Comparison of ENCODE assay signal across 7 cellular contexts in the genomic region with DNA sequence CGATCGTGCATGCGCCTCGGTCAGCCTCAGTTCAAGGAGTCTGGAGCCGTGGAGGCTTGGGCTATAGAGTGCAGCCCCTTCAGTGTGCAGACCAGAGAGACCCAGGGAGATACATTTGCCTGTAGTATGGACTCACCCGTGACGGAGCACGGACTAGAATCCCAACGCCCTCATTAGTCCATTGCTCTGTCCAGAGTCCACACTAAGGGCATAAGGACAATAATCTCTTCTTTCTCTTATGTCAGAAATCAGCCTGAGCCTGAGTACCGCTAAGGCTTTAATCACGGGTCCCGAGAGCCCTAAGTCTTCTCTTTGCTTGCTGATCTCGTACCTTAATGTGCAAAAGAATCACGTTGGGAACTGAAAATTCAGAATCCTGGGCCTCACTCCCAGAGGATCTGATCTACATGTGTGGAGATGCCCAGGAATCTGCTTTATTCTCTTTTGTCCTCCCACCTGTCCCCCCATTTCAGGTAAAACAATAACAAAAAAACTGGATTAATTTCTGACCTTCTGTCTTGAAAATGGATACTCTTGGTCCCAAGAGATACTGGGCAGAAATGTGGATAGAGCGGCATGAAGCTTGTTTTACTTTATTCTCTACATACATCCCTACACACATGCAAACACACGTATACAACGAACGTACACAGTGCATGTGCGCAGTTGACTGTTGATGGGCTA. TPM values are rescaled to one million over a fixed set of nuclear protein-coding genes. Genes with fewer than 3 reads are reported as not detected.
A peak's percentile ranks its signal among the peaks of the same experiment; 100 is the strongest.
DNase-seq lines count a peak whose midpoint lies in the region; ATAC-seq and TF ChIP-seq lines count a peak whose summit lies in the region.

No MANE protein-coding gene starts in this region.

- H3K4me1 Mint-ChIP-seq in immature natural killer cell = peaks cover 16 to 17% of the 10 kb centered on the region in 2 donors

- TF ChIP-seq CTCF in GM12875 (IDR thresholded peaks at IDR 0.05; ENCODE audit: borderline replicate concordance, insufficient read depth, low read depth, low read length) = no peak
- no peak for TF ChIP-seq CTCF in astrocyte of the cerebellum (IDR thresholded peaks at IDR 0.05; ENCODE audit: low read depth, low read length, missing control alignments)
- TF ChIP-seq CTCF in spleen (IDR thresholded peaks at IDR 0.05 in 8 of 11, conservative IDR thresholded peaks at IDR 0.05 in 3 of 11) = no peak

- peak; percentile 37 for ATAC-seq in GM21619 (IDR thresholded peaks at IDR 0.05; ENCODE audit: unreplicated experiment)

- peak overlapping the region; percentile 14 to 90 (median 78) for H3K27ac Mint-ChIP-seq in immature natural killer cell

- peaks cover 0 to 15% (median 14%) of the 10 kb centered on the region in 6 donors for H3K36me3 ChIP-seq in spleen

- peak overlapping the region; percentile 73 to 96 (median 94) for H3K27ac ChIP-seq in spleen

- peaks cover 4 to 32% (median 19%) of the 10 kb centered on the region in 6 donors for H3K4me1 ChIP-seq in spleen

- intact Hi-C loops in spleen (cut with DNase I; ENCODE audit: low total_unique reads) = no loop called here

- H3K36me3 Mint-ChIP-seq in immature natural killer cell = no peaks in the 10 kb centered on the region

- H3K27me3 Mint-ChIP-seq in immature natural killer cell (ENCODE audit: low read depth in 3 of 3) = peaks cover 8 to 14% (median 9%) of the 10 kb centered on the region in 3 donors

- peak overlapping the region; percentile 83 to 94 (median 90) for H3K4me3 Mint-ChIP-seq in immature natural killer cell

- 24 to 34% (median 26%) methylated on average over 14 to 19 of the region's 19 CpGs for WGBS in spleen, 5 donors

- H3K27me3 ChIP-seq in spleen (replicated peaks in 1 of 7) = no peaks in the 10 kb centered on the region

- H3K9me3 ChIP-seq in spleen = no peaks in the 10 kb centered on the region

- DNase-seq in Jurkat, Clone E6-1 (ENCODE audit: low read depth, low spot score) = no peak
- DNase-seq in astrocyte of the cerebellum (ENCODE audit: low read depth) (no peak), immature natural killer cell (no peak), spleen (no peak), AML-193 (lab: John Stamatoyannopoulos, UW) (no peak)

- in situ Hi-C loops in astrocyte of the cerebellum (cut with HindIII; ENCODE audit: low sequenced_read_pairs) = no loop called here

- no peaks in the 10 kb centered on the region for H3K9me3 Mint-ChIP-seq in immature natural killer cell

- peak overlapping the region; percentile 68 for H3K4me3 ChIP-seq in GM12875 (ENCODE audit: low read depth, low read length)
- H3K4me3 ChIP-seq in Jurkat, Clone E6-1 (ENCODE audit: low read length) = peak overlapping the region; percentile 83
- peak overlapping the region; percentile 76 for H3K4me3 ChIP-seq in astrocyte of the cerebellum (ENCODE audit: low read depth, low read length)
- peak overlapping the region; percentile 73 to 84 (median 83) for H3K4me3 ChIP-seq in spleen

- TF ChIP-seq POLR2A in spleen (IDR thresholded peaks at IDR 0.05) = no peak

RNA-seq across cellular contexts. Expression of gene BPHL, which starts 0.7 kb away (rescaled TPM):
- 43.2 TPM for polyA plus RNA-seq in Jurkat, Clone E6-1 (2012; ENCODE audit: insufficient read depth, insufficient read length)
- polyA plus RNA-seq in immature natural killer cell (1 to 10 TPM; 7.5 to 9.7 (median 9.1) TPM), spleen (10 to 100 TPM in 2 of 3 donors, 1 to 10 TPM in 1; 8.7 to 11.0 (median 10.8) TPM)
- total RNA-seq in spleen = 10 to 100 TPM in 2 of 7 donors, 1 to 10 TPM in 5; 6.6 to 11.3 (median 9.2) TPM

RNA-seq across cellular contexts. Expression of gene TUBB2A, which starts 38.2 kb away (rescaled TPM):
- polyA plus RNA-seq in Jurkat, Clone E6-1 (2012; ENCODE audit: insufficient read depth, insufficient read length) = 32.6 TPM
- polyA plus RNA-seq in immature natural killer cell = 1 to 10 TPM; 1.4 to 3.8 (median 2.9) TPM
- 10 to 100 TPM in 3 of 7 donors, 1 to 10 TPM in 4; 4.3 to 13.7 (median 6.7) TPM for total RNA-seq in spleen
- 1 to 10 TPM; 4.8 to 9.1 (median 7.5) TPM for polyA plus RNA-seq in spleen

RNA-seq across cellular contexts. Expression of gene RIPK1, which starts 50.9 kb away (rescaled TPM):
- polyA plus RNA-seq in Jurkat, Clone E6-1 (2012; ENCODE audit: insufficient read depth, insufficient read length) = 14.2 TPM
- polyA plus RNA-seq in immature natural killer cell (10 to 100 TPM; 13.8 to 32.6 (median 23.5) TPM), spleen (10 to 100 TPM in 2 of 3 donors, 1 to 10 TPM in 1; 8.7 to 14.5 (median 11.5) TPM)
- total RNA-seq in spleen = 10 to 100 TPM; 24.7 to 37.1 (median 29.8) TPM
